ENCODE assay signal across 13 cellular contexts in the genomic region with DNA sequence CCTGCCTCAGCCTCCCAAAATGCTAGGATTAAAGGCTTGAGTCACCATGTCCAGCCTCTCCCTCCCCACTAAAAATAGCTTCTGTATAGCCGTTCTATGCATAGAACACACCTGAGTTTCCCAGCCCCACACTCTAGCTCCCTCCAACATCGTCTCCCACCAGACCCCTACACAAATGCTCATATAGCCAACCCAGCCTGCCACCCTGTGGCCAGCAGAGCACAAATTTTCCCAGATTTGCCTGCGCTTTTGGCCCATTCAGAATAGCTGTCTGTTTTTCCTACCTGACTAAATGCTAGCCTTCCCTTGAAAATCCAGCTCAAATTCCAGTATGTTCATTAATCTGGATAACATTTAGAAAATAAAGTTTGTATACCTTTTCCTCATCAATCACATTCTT. TPM values are rescaled to one million over a fixed set of nuclear protein-coding genes. Genes with fewer than 3 reads are reported as not detected.
DNase-seq lines count a peak whose midpoint lies in the region; ATAC-seq and TF ChIP-seq lines count a peak whose summit lies in the region.
"Had no signal": no experiment of that assay in that cellular context is flagged by ENCODE, and none has a peak within 500 bp of the region (broad histone marks: within the 10 kb centered on the region; RNA-seq: fewer than 3 reads in every experiment).

No MANE protein-coding gene starts in this region.

- H3K27me3 Mint-ChIP-seq in activated naive CD4-positive, alpha-beta T cell treated with anti-CD3 and anti-CD28 coated beads for 36 hours (ENCODE audit: low read depth), result no peaks in the 10 kb centered on the region
- H3K27me3 Mint-ChIP-seq in central memory CD8-positive, alpha-beta T cell, result no peaks in the 10 kb centered on the region

- peaks cover 31% of the 10 kb centered on the region for H3K36me3 Mint-ChIP-seq in activated naive CD4-positive, alpha-beta T cell treated with anti-CD3 and anti-CD28 coated beads for 36 hours (ENCODE audit: low read depth)
- peaks cover 8 to 47% of the 10 kb centered on the region in 2 donors for H3K36me3 Mint-ChIP-seq in activated naive CD4-positive, alpha-beta T cell treated with anti-CD3 and anti-CD28 coated beads, Interleukin-2, amount 50 U/mL, for 72 hours
- H3K36me3 Mint-ChIP-seq in central memory CD8-positive, alpha-beta T cell (ENCODE audit: insufficient read depth), result peaks cover 3% of the 10 kb centered on the region

- CTCF ChIA-PET in activated naive CD4-positive, alpha-beta T cell treated with anti-CD3 and anti-CD28 coated beads for 36 hours (lab: Charles Lee), result interaction anchor here (0.6 to 3.7 kb wide), 15 partner anchors 10 to 360 kb away, joined by 3 to 25 read pairs (median 4); a partner anchor contains a TSS

- H3K9me3 Mint-ChIP-seq in activated naive CD4-positive, alpha-beta T cell treated with anti-CD3 and anti-CD28 coated beads for 36 hours, result peaks cover 8% of the 10 kb centered on the region
- peaks cover 2 to 11% of the 10 kb centered on the region in 2 donors for H3K9me3 Mint-ChIP-seq in activated naive CD4-positive, alpha-beta T cell treated with anti-CD3 and anti-CD28 coated beads, Interleukin-2, amount 50 U/mL, for 72 hours
- H3K9me3 Mint-ChIP-seq in central memory CD8-positive, alpha-beta T cell, result peaks cover 5% of the 10 kb centered on the region

- peak; percentile 43 for TF ChIP-seq RAD21 in Ishikawa (IDR thresholded peaks at IDR 0.05; ENCODE audit: low read depth)

- H3K27ac Mint-ChIP-seq in activated naive CD4-positive, alpha-beta T cell treated with anti-CD3 and anti-CD28 coated beads for 36 hours, result peak overlapping the region; percentile 73
- peak overlapping the region in 1 of 2 donors; percentile 58 for H3K27ac Mint-ChIP-seq in activated naive CD4-positive, alpha-beta T cell treated with anti-CD3 and anti-CD28 coated beads, Interleukin-2, amount 50 U/mL, for 72 hours
- peak overlapping the region; percentile 90 for H3K27ac Mint-ChIP-seq in central memory CD8-positive, alpha-beta T cell (ENCODE audit: low read depth)
- H3K27ac Mint-ChIP-seq: memory B cell had no signal

- ATAC-seq in activated naive CD4-positive, alpha-beta T cell treated with anti-CD3 and anti-CD28 coated beads, Interleukin-2, amount 50 U/mL, for 72 hours, result no peak
- no peak for ATAC-seq in central memory CD8-positive, alpha-beta T cell (replicated peaks; ENCODE audit: extremely low read depth, poor library complexity, severe bottlenecking)
- ATAC-seq in sciatic nerve (no peak), GM21786 (IDR thresholded peaks at IDR 0.05; ENCODE audit: unreplicated experiment) (no peak)

- intact Hi-C loops in activated naive CD4-positive, alpha-beta T cell treated with anti-CD3 and anti-CD28 coated beads for 36 hours (cut with micrococcal nuclease), result loop anchor here (1.0 to 5.0 kb wide), 2 partner anchors 117 to 131 kb away; no protein-coding TSS in a partner anchor
- intact Hi-C loops in sciatic nerve (cut with DNase I), result no loop called here

- H3K4me3 Mint-ChIP-seq in activated naive CD4-positive, alpha-beta T cell treated with anti-CD3 and anti-CD28 coated beads for 36 hours, result no peak overlapping the region
- peak overlapping the region; percentile 14 for H3K4me3 Mint-ChIP-seq in central memory CD8-positive, alpha-beta T cell
- H3K4me3 Mint-ChIP-seq: memory B cell had no signal

- H3K4me1 Mint-ChIP-seq in activated naive CD4-positive, alpha-beta T cell treated with anti-CD3 and anti-CD28 coated beads for 36 hours (ENCODE audit: low read depth), result peaks cover 93% of the 10 kb centered on the region
- H3K4me1 Mint-ChIP-seq in central memory CD8-positive, alpha-beta T cell, result peaks cover 81% of the 10 kb centered on the region

- no peak for TF ChIP-seq EP300 in Ishikawa (IDR thresholded peaks at IDR 0.05; ENCODE audit: borderline replicate concordance)

- DNase-seq in activated naive CD4-positive, alpha-beta T cell treated with anti-CD3 and anti-CD28 coated beads for 36 hours, result no peak
- DNase-seq in activated naive CD4-positive, alpha-beta T cell treated with anti-CD3 and anti-CD28 coated beads, Interleukin-2, amount 50 U/mL, for 72 hours (ENCODE audit: low spot score in 2 of 2), result no peak
- no peak for DNase-seq in central memory CD8-positive, alpha-beta T cell (ENCODE audit: low spot score in 2 of 2)
- DNase-seq in sciatic nerve (ENCODE audit: low spot score) (peak; percentile 19), AG08396 (ENCODE audit: low spot score) (no peak), ureter (ENCODE audit: low spot score) (no peak)
- DNase-seq: amniotic stem cell; Calu3; NK-92 treated with Interleukin-12 subunit alpha and Interleukin-12 subunit beta, amount 100 ng/mL, for 24 hours; sigmoid colon had no signal

TF ChIP-seq in Ishikawa, 13 proteins besides CTCF, POLR2A, EP300 and RAD21:
- no peak for TF ChIP-seq YY1 (IDR thresholded peaks at IDR 0.05; ENCODE audit: low read depth)
- no peak for TF ChIP-seq FOXM1 (IDR thresholded peaks at IDR 0.05; ENCODE audit: borderline replicate concordance, low read depth)
- no peak for TF ChIP-seq TCF12 (IDR thresholded peaks at IDR 0.05; ENCODE audit: low read depth)
- TF ChIP-seq, protein P1, sequence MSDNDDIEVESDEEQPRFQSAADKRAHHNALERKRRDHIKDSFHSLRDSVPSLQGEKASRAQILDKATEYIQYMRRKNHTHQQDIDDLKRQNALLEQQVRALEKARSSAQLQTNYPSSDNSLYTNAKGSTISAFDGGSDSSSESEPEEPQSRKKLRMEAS (IDR thresholded peaks at IDR 0.05), result no peak
- TF ChIP-seq, protein P2, sequence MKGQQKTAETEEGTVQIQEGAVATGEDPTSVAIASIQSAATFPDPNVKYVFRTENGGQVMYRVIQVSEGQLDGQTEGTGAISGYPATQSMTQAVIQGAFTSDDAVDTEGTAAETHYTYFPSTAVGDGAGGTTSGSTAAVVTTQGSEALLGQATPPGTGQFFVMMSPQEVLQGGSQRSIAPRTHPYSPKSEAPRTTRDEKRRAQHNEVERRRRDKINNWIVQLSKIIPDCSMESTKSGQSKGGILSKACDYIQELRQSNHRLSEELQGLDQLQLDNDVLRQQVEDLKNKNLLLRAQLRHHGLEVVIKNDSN (IDR thresholded peaks at IDR 0.05), result no peak
- no peak for TF ChIP-seq CEBPB (IDR thresholded peaks at IDR 0.05)
- TF ChIP-seq TAF1 (IDR thresholded peaks at IDR 0.05; ENCODE audit: low read depth), result no peak
- TF ChIP-seq EGR1 (IDR thresholded peaks at IDR 0.05), result no peak
- no peak for TF ChIP-seq CREB1 (IDR thresholded peaks at IDR 0.05; ENCODE audit: low read depth)
- TF ChIP-seq, protein P3, sequence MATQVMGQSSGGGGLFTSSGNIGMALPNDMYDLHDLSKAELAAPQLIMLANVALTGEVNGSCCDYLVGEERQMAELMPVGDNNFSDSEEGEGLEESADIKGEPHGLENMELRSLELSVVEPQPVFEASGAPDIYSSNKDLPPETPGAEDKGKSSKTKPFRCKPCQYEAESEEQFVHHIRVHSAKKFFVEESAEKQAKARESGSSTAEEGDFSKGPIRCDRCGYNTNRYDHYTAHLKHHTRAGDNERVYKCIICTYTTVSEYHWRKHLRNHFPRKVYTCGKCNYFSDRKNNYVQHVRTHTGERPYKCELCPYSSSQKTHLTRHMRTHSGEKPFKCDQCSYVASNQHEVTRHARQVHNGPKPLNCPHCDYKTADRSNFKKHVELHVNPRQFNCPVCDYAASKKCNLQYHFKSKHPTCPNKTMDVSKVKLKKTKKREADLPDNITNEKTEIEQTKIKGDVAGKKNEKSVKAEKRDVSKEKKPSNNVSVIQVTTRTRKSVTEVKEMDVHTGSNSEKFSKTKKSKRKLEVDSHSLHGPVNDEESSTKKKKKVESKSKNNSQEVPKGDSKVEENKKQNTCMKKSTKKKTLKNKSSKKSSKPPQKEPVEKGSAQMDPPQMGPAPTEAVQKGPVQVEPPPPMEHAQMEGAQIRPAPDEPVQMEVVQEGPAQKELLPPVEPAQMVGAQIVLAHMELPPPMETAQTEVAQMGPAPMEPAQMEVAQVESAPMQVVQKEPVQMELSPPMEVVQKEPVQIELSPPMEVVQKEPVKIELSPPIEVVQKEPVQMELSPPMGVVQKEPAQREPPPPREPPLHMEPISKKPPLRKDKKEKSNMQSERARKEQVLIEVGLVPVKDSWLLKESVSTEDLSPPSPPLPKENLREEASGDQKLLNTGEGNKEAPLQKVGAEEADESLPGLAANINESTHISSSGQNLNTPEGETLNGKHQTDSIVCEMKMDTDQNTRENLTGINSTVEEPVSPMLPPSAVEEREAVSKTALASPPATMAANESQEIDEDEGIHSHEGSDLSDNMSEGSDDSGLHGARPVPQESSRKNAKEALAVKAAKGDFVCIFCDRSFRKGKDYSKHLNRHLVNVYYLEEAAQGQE (IDR thresholded peaks at IDR 0.05; ENCODE audit: low read depth), result no peak
- no peak for TF ChIP-seq NFIC (IDR thresholded peaks at IDR 0.05)
- no peak for TF ChIP-seq ZBTB7A (IDR thresholded peaks at IDR 0.05; ENCODE audit: low read depth)
- no peak for TF ChIP-seq TEAD4 (IDR thresholded peaks at IDR 0.05)

RNA-seq across cellular contexts. Expression of a gene that starts 22.8 kb away (rescaled TPM):
- total RNA-seq in activated naive CD4-positive, alpha-beta T cell treated with anti-CD3 and anti-CD28 coated beads for 36 hours, result 10 to 100 TPM; 40.4 to 41.7 TPM
- 10 to 100 TPM; 53.6 to 59.9 TPM for total RNA-seq in activated naive CD4-positive, alpha-beta T cell treated with anti-CD3 and anti-CD28 coated beads, Interleukin-2, amount 50 U/mL, for 72 hours
- total RNA-seq in sciatic nerve (2.1 TPM), ureter (4.1 TPM)

RNA-seq across cellular contexts. Expression of a gene that starts 47.3 kb away (rescaled TPM):
- 1,000 to 10,000 TPM; 1,772 to 1,864 TPM for total RNA-seq in activated naive CD4-positive, alpha-beta T cell treated with anti-CD3 and anti-CD28 coated beads for 36 hours
- 1,000 to 10,000 TPM; 1,249 to 2,802 TPM for total RNA-seq in activated naive CD4-positive, alpha-beta T cell treated with anti-CD3 and anti-CD28 coated beads, Interleukin-2, amount 50 U/mL, for 72 hours
- 1,367 TPM for total RNA-seq in sciatic nerve
- 1,066 TPM for total RNA-seq in ureter
